Comparison of ENCODE assay signal across 8 cellular contexts in genomic region chr11:6603287-6604080, GRCh38. TPM values are rescaled to one million over a fixed set of nuclear protein-coding genes. Genes with fewer than 3 reads are reported as not detected.
DNase-seq lines count a peak whose midpoint lies in the region; ATAC-seq and TF ChIP-seq lines count a peak whose summit lies in the region.

Gene ILK, plus strand, starts transcription at chr11:6603774. Its CDS starts 498 bp downstream, at chr11:6604272.
Gene RRP8, minus strand, starts transcription at chr11:6603616. Its CDS starts 114 bp downstream, at chr11:6603502.

- in situ Hi-C loops in ACHN (cut with HindIII; ENCODE audit: low pct_ligation_motif_present, low pct_unique_long_range_greater_than_20kb, low sequenced_read_pairs), result no loop called here
- in situ Hi-C loops in mammary epithelial cell (cut with MboI; ENCODE audit: low sequenced_read_pairs in 2 of 2), result loop anchor here in 1 of 2 donors (5.0 kb wide), 1 partner anchor 79 kb away; the partner anchor contains the start of gene MRPL17

- no TSS peak for BruUV-seq in mammary epithelial cell (replicated peaks; lab: Mats Ljungman, UMichigan)

- 0 out of 2 replicates have a peak, but pooled peaks have one; percentile 5 for TF ChIP-seq CTCF in WERI-Rb-1 (IDR thresholded peaks at IDR 0.05; ENCODE audit: low read depth, low read length)
- TF ChIP-seq CTCF in mammary epithelial cell (conservative IDR thresholded peaks at IDR 0.05 in 1 of 2, IDR thresholded peaks at IDR 0.05 in 1 of 2; ENCODE audit: extremely low read depth in 1 of 2, insufficient read depth in 1 of 2, low read depth in 1 of 2, low read length in 2 of 2), result peak in 1 of 2 donors; percentile 35
- TF ChIP-seq CTCF in smooth muscle cell (IDR thresholded peaks at IDR 0.05; ENCODE audit: borderline replicate concordance, insufficient read depth, poor library complexity, severe bottlenecking), result no peak

- peak; percentile 84 for DNase-seq in ACHN
- peak; percentile 46 for DNase-seq in NCI-H2171 (lab: John Stamatoyannopoulos, UW)
- peak; percentile 89 for DNase-seq in WERI-Rb-1
- DNase-seq in mammary epithelial cell, result peak; percentile 90
- DNase-seq in iPS-NIHi7 (ENCODE audit: extremely low spot score), result peak; percentile 97
- peak; percentile 74 for DNase-seq in smooth muscle cell (lab: John Stamatoyannopoulos, UW; ENCODE audit: unreplicated experiment)

- ATAC-seq in GM18868 (IDR thresholded peaks at IDR 0.05; ENCODE audit: unreplicated experiment) (peak; percentile 78), HG03097 (IDR thresholded peaks at IDR 0.05; ENCODE audit: low FRiP score, unreplicated experiment) (peak; percentile 60)

- intact Hi-C loops in mammary epithelial cell (cut with micrococcal nuclease), result loop anchor here (1.0 to 5.0 kb wide), 7 partner anchors 16 to 369 kb away; partner anchors contain the start of genes FHIP1B, MRPL17, TPP1 and TRIM3

- H3K36me3 ChIP-seq in WERI-Rb-1 (peaks cover 50% of the 10 kb centered on the region), mammary epithelial cell (ENCODE audit: insufficient read depth, low read length) (peaks cover 20% of the 10 kb centered on the region), smooth muscle cell (ENCODE audit: low read depth) (peaks cover 5% of the 10 kb centered on the region)

- H3K4me3 ChIP-seq in WERI-Rb-1 (ENCODE audit: low read depth, low read length) (peak within 1 kb of the TSS; percentile 90), mammary epithelial cell (replicated peaks in 1 of 3; ENCODE audit: insufficient read depth in 1 of 3, low read depth in 2 of 3, low read length in 3 of 3) (peak within 1 kb of the TSS; percentile 64 to 88 (median 76)), smooth muscle cell (peak within 1 kb of the TSS; percentile 95)

- H4K20me1 ChIP-seq in mammary epithelial cell (ENCODE audit: insufficient read depth, low read length) (no peaks in the 10 kb centered on the region), smooth muscle cell (ENCODE audit: low read depth) (peaks cover 25% of the 10 kb centered on the region)

- no peaks in the 10 kb centered on the region for H3K9me3 ChIP-seq in WERI-Rb-1 (ENCODE audit: severe bottlenecking)
- no peaks in the 10 kb centered on the region for H3K9me3 ChIP-seq in mammary epithelial cell (replicated peaks; ENCODE audit: insufficient read depth, low read length)
- H3K9me3 ChIP-seq in smooth muscle cell (replicated peaks; ENCODE audit: low read depth), result no peaks in the 10 kb centered on the region

- H3K27me3 ChIP-seq in WERI-Rb-1 (ENCODE audit: insufficient read depth, low read depth, severe bottlenecking), result no peaks in the 10 kb centered on the region
- no peaks in the 10 kb centered on the region for H3K27me3 ChIP-seq in mammary epithelial cell (ENCODE audit: insufficient read depth, low read length)
- H3K27me3 ChIP-seq in smooth muscle cell (ENCODE audit: low read depth), result no peaks in the 10 kb centered on the region

- WGBS in mammary epithelial cell (ENCODE audit: low coverage, missing lambda C conversion rate), result 2% methylated on average over 33 of the region's 72 CpGs
- under 1% methylated on average over 43 of the region's 72 CpGs for WGBS in smooth muscle cell (ENCODE audit: low lambda C conversion rate)

- CTCF ChIA-PET in mammary epithelial cell (lab: Charles Lee; ENCODE audit: low non-redundant PET), result interaction anchor here (1.2 kb wide), 1 partner anchor 240 kb away, joined by 3 read pairs; no protein-coding TSS in a partner anchor

- H3K27ac ChIP-seq in WERI-Rb-1 (peak within 1 kb of the TSS; percentile 82), mammary epithelial cell (ENCODE audit: insufficient read depth, low read depth, low read length) (peak within 1 kb of the TSS; percentile 69), smooth muscle cell (ENCODE audit: low read depth) (peak within 1 kb of the TSS; percentile 99)

- peaks cover 34% of the 10 kb centered on the region for H3F3A ChIP-seq in smooth muscle cell (ENCODE audit: low read depth)

- H3K9ac ChIP-seq in mammary epithelial cell (ENCODE audit: insufficient read depth, low read length) (peak within 1 kb of the TSS; percentile 89), smooth muscle cell (ENCODE audit: low read depth) (peak within 1 kb of the TSS; percentile 91)

- H3K4me1 ChIP-seq in mammary epithelial cell (ENCODE audit: insufficient read depth, low read length), result peaks cover 33% of the 10 kb centered on the region
- peaks cover 38% of the 10 kb centered on the region for H3K4me1 ChIP-seq in smooth muscle cell (ENCODE audit: low read depth)

- H3K4me2 ChIP-seq in mammary epithelial cell (ENCODE audit: insufficient read depth, low read depth, low read length) (peak within 1 kb of the TSS; percentile 92), smooth muscle cell (peak within 1 kb of the TSS; percentile 92)

- dilution Hi-C loops in mammary epithelial cell (cut with HindIII; ENCODE audit: low sequenced_read_pairs), result loop anchor here (5.0 kb wide), 1 partner anchor 126 kb away; no protein-coding TSS in a partner anchor

- H2AFZ ChIP-seq in mammary epithelial cell (ENCODE audit: low read depth, low read length), result peak within 1 kb of the TSS; percentile 93
- H2AFZ ChIP-seq in smooth muscle cell (ENCODE audit: low read depth), result peak within 1 kb of the TSS; percentile 71

- H3K79me2 ChIP-seq in mammary epithelial cell (ENCODE audit: insufficient read depth, low read length) (peaks cover 99% of the 10 kb centered on the region), smooth muscle cell (ENCODE audit: low read depth) (peaks cover 84% of the 10 kb centered on the region)

RNA-seq across cellular contexts. Expression of gene ILK, which starts in this region (rescaled TPM):
- total RNA-seq in mammary epithelial cell, result 100 to 1,000 TPM in 1 of 2 donors, 10 to 100 TPM in 1; 87.9 to 136 TPM
- 175 TPM for polyA plus RNA-seq in mammary epithelial cell
- polyA minus RNA-seq in mammary epithelial cell, result 199 TPM
- 138 and 166 TPM in 2 replicates for total RNA-seq in smooth muscle cell
- 236 and 238 TPM in 2 replicates for polyA plus RNA-seq in smooth muscle cell

RNA-seq across cellular contexts. Expression of gene RRP8, which starts in this region (rescaled TPM):
- total RNA-seq in mammary epithelial cell (10 to 100 TPM in 1 of 2 donors, 1 to 10 TPM in 1; 9.7 to 20.6 TPM), smooth muscle cell (10.2 and 13.5 TPM in 2 replicates)
- polyA plus RNA-seq in mammary epithelial cell (11.5 TPM), smooth muscle cell (23.5 and 24.9 TPM in 2 replicates)
- 11.0 TPM for polyA minus RNA-seq in mammary epithelial cell

Comparison
In these comparisons a context has a peak if more than half of its experiments do, and no peak if none do; other contexts are left out.
1. Peak in every context shown above with its lines: DNase-seq, ATAC-seq, H3K4me3 ChIP-seq and H3K27ac ChIP-seq.
2. DNase-seq: peak in every context shown above with its lines; median percentile 97 in iPS-NIHi7; 90 in mammary epithelial cell; 89 in WERI-Rb-1; 84 in ACHN; 74 in smooth muscle cell; 46 in NCI-H2171.